22 cellular contexts compared by ENCODE assay signal in genomic region chr11:74583024-74583624, GRCh38.
"Had no signal": no experiment of that assay in that cellular context is flagged by ENCODE, and none has a peak within 500 bp of the region (broad histone marks: within the 10 kb centered on the region; RNA-seq: fewer than 3 reads in every experiment).

No MANE protein-coding gene starts in this region.

- DNase-seq: effector memory CD4-positive, alpha-beta T cell; gastrocnemius medialis; heart right ventricle; immature natural killer cell; left ventricle myocardium inferior; lower lobe of right lung; mesenchymal stem cell; midbrain; naive thymus-derived CD4-positive, alpha-beta T cell; posterior cingulate gyrus; sigmoid colon; stimulated activated CD4-positive, alpha-beta T cell treated with anti-CD3 and anti-CD28 coated beads, Interleukin-12 subunit alpha, Interleukin-12 subunit beta, amount 100 ng/mL, for 4 hours; stimulated activated naive CD4-positive, alpha-beta T cell; stomach; substantia nigra had no signal

- H3K36me3 ChIP-seq: esophagus muscularis mucosa, gastrocnemius medialis, heart right ventricle, left ventricle myocardium inferior, lower lobe of right lung, sigmoid colon, stomach, thoracic aorta had no signal

- H3K4me3 Mint-ChIP-seq: immature natural killer cell; naive thymus-derived CD4-positive, alpha-beta T cell; type B pancreatic cell had no signal

- FAIRE-seq: endometrium, keratinocyte, urothelium cell line had no signal

- ATAC-seq: gastrocnemius medialis; heart right ventricle; lower lobe of right lung; naive thymus-derived CD4-positive, alpha-beta T cell had no signal

- H3K36me3 Mint-ChIP-seq: immature natural killer cell; naive thymus-derived CD4-positive, alpha-beta T cell; type B pancreatic cell had no signal

- H3K9me3 Mint-ChIP-seq: immature natural killer cell; naive thymus-derived CD4-positive, alpha-beta T cell; type B pancreatic cell had no signal

- H3K27me3 ChIP-seq: esophagus muscularis mucosa, gastrocnemius medialis, heart right ventricle, sigmoid colon, stomach had no signal

- H3K9me3 ChIP-seq: esophagus muscularis mucosa, gastrocnemius medialis, heart right ventricle, left ventricle myocardium inferior, lower lobe of right lung, sigmoid colon, stomach, thoracic aorta had no signal

- H3K27ac Mint-ChIP-seq: immature natural killer cell; naive thymus-derived CD4-positive, alpha-beta T cell; type B pancreatic cell had no signal

- H3K4me3 ChIP-seq: esophagus muscularis mucosa, gastrocnemius medialis, heart right ventricle, left ventricle myocardium inferior, lower lobe of right lung, sigmoid colon, skin epidermis, stomach, thoracic aorta had no signal

- H3K4me1 Mint-ChIP-seq: immature natural killer cell had no signal

- H3K27ac ChIP-seq: esophagus muscularis mucosa, gastrocnemius medialis, heart right ventricle, left ventricle myocardium inferior, lower lobe of right lung, sigmoid colon, skin epidermis, stomach, thoracic aorta had no signal

- H3K4me1 ChIP-seq: esophagus muscularis mucosa, gastrocnemius medialis, left ventricle myocardium inferior, lower lobe of right lung had no signal
